Comparison of ENCODE assay signal across 13 cellular contexts in genomic region chrX:71256051-71256450, GRCh38. TPM values are rescaled to one million over a fixed set of nuclear protein-coding genes. Genes with fewer than 3 reads are reported as not detected.
DNase-seq lines count a peak whose midpoint lies in the region; ATAC-seq and TF ChIP-seq lines count a peak whose summit lies in the region.
"Had no signal": no experiment of that assay in that cellular context is flagged by ENCODE, and none has a peak within 500 bp of the region (broad histone marks: within the 10 kb centered on the region; RNA-seq: fewer than 3 reads in every experiment).

No MANE protein-coding gene starts in this region.

- no peaks in the 10 kb centered on the region for H3K9me3 ChIP-seq in breast epithelium
- H3K9me3 ChIP-seq in tibial nerve: no peaks in the 10 kb centered on the region
- H3K9me3 ChIP-seq: heart left ventricle, stomach had no signal

- H3K36me3 Mint-ChIP-seq in MCF 10A (ENCODE audit: insufficient read depth, unreplicated experiment): peaks cover 3% of the 10 kb centered on the region
- H3K36me3 Mint-ChIP-seq in activated CD8-positive, alpha-beta T cell treated with anti-CD3 and anti-CD28 coated beads for 36 hours (ENCODE audit: low read depth): peaks cover under 1% of the 10 kb centered on the region
- no peaks in the 10 kb centered on the region for H3K36me3 Mint-ChIP-seq in glutamatergic neuron (ENCODE audit: unreplicated experiment)

- ATAC-seq in activated CD8-positive, alpha-beta T cell treated with anti-CD3 and anti-CD28 coated beads for 36 hours: no peak

- TF ChIP-seq CTCF in MCF 10A (IDR thresholded peaks at IDR 0.05; ENCODE audit: unreplicated experiment) (no peak), breast epithelium (IDR thresholded peaks at IDR 0.05) (no peak), glutamatergic neuron (IDR thresholded peaks at IDR 0.05; ENCODE audit: partially characterized antibody, unreplicated experiment) (no peak), tibial nerve (IDR thresholded peaks at IDR 0.05) (no peak)
- no peak for TF ChIP-seq CTCF in activated CD8-positive, alpha-beta T cell treated with anti-CD3 and anti-CD28 coated beads for 36 hours (IDR thresholded peaks at IDR 0.05)

- TF ChIP-seq POLR2A in breast epithelium (IDR thresholded peaks at IDR 0.05) (no peak), tibial nerve (IDR thresholded peaks at IDR 0.05) (no peak)

- H3K4me3 ChIP-seq in breast epithelium: no peak overlapping the region
- H3K4me3 ChIP-seq in tibial nerve: no peak overlapping the region

- H3K27ac ChIP-seq in breast epithelium: no peak overlapping the region
- H3K27ac ChIP-seq in tibial nerve: peak overlapping the region in 3 of 4 donors; percentile 81 to 92 (median 91)

- no TSS peak for BruUV-seq in MCF 10A (replicated peaks; lab: Mats Ljungman, UMichigan)

- no peak for TF ChIP-seq EP300 in tibial nerve (IDR thresholded peaks at IDR 0.05)

- DNase-seq in MCF 10A (ENCODE audit: unreplicated experiment): peak; percentile 41
- no peak for DNase-seq in breast epithelium (ENCODE audit: low spot score in 2 of 2)
- DNase-seq in activated CD8-positive, alpha-beta T cell treated with anti-CD3 and anti-CD28 coated beads for 36 hours: no peak
- no peak for DNase-seq in glutamatergic neuron
- DNase-seq in tibial nerve (ENCODE audit: low spot score in 2 of 2): no peak
- DNase-seq in superior temporal gyrus (ENCODE audit: extremely low spot score): no peak
- DNase-seq in activated CD4-positive, alpha-beta T cell treated with anti-CD3 and anti-CD28 coated beads, Interleukin-2, amount 50 U/mL, for 4 hours: no peak
- DNase-seq in stimulated activated naive CD4-positive, alpha-beta T cell treated with Interleukin-2 at 50 U/mL for 16 hours (lab: John Stamatoyannopoulos, UW): no peak
- DNase-seq: activated CD8-positive, alpha-beta memory T cell treated with anti-CD3 and anti-CD28 coated beads, Interleukin-2, amount 50 U/mL, for 48 hours; heart left ventricle; stomach had no signal

- no peaks in the 10 kb centered on the region for H3K9me3 Mint-ChIP-seq in MCF 10A (ENCODE audit: unreplicated experiment)
- no peaks in the 10 kb centered on the region for H3K9me3 Mint-ChIP-seq in activated CD8-positive, alpha-beta T cell treated with anti-CD3 and anti-CD28 coated beads for 36 hours
- peaks cover 7% of the 10 kb centered on the region for H3K9me3 Mint-ChIP-seq in glutamatergic neuron (ENCODE audit: unreplicated experiment)

- CTCF ChIA-PET in MCF 10A (lab: Yijun Ruan, JAX): interaction anchor here (0.9 kb wide), 1 partner anchor 80 kb away, joined by 5 read pairs; no protein-coding TSS in a partner anchor
- CTCF ChIA-PET in activated CD8-positive, alpha-beta T cell treated with anti-CD3 and anti-CD28 coated beads for 36 hours (lab: Charles Lee): no interaction called here

- no peaks in the 10 kb centered on the region for H3K36me3 ChIP-seq in breast epithelium
- H3K36me3 ChIP-seq in tibial nerve: no peaks in the 10 kb centered on the region
- H3K36me3 ChIP-seq: heart left ventricle, stomach had no signal

- H3K27ac Mint-ChIP-seq in MCF 10A (ENCODE audit: low read depth, unreplicated experiment): no peak overlapping the region
- H3K27ac Mint-ChIP-seq in activated CD8-positive, alpha-beta T cell treated with anti-CD3 and anti-CD28 coated beads for 36 hours: peak overlapping the region; percentile 91
- peak overlapping the region; percentile 36 for H3K27ac Mint-ChIP-seq in glutamatergic neuron (ENCODE audit: unreplicated experiment)

- H3K27me3 Mint-ChIP-seq in MCF 10A (ENCODE audit: insufficient read depth, unreplicated experiment): peaks cover 5% of the 10 kb centered on the region
- no peaks in the 10 kb centered on the region for H3K27me3 Mint-ChIP-seq in activated CD8-positive, alpha-beta T cell treated with anti-CD3 and anti-CD28 coated beads for 36 hours
- peaks cover 4% of the 10 kb centered on the region for H3K27me3 Mint-ChIP-seq in glutamatergic neuron (ENCODE audit: unreplicated experiment)

- intact Hi-C loops in MCF 10A (cut with micrococcal nuclease): no loop called here
- intact Hi-C loops in breast epithelium (cut with DNase I; ENCODE audit: low total_unique reads): no loop called here
- intact Hi-C loops in activated CD8-positive, alpha-beta T cell treated with anti-CD3 and anti-CD28 coated beads for 36 hours (cut with micrococcal nuclease): loop anchor here (10.0 kb wide), 2 partner anchors 61 to 151 kb away; partner anchors contain the start of gene CXorf65

- H3K4me1 Mint-ChIP-seq in MCF 10A (ENCODE audit: insufficient read depth, unreplicated experiment) (peaks cover 8% of the 10 kb centered on the region), glutamatergic neuron (ENCODE audit: low read depth, unreplicated experiment) (peaks cover 3% of the 10 kb centered on the region)
- peaks cover 29% of the 10 kb centered on the region for H3K4me1 Mint-ChIP-seq in activated CD8-positive, alpha-beta T cell treated with anti-CD3 and anti-CD28 coated beads for 36 hours (ENCODE audit: low read depth)

- H3K4me3 Mint-ChIP-seq in MCF 10A (ENCODE audit: unreplicated experiment) (no peak overlapping the region), glutamatergic neuron (ENCODE audit: unreplicated experiment) (peak overlapping the region; percentile 87)
- peak overlapping the region; percentile 89 for H3K4me3 Mint-ChIP-seq in activated CD8-positive, alpha-beta T cell treated with anti-CD3 and anti-CD28 coated beads for 36 hours

- POLR2A ChIA-PET in MCF 10A (lab: Yijun Ruan, JAX): interaction anchor here (0.7 to 3.8 kb wide), 2 partner anchors 109 to 276 kb away, joined by 3 to 23 read pairs; partner anchors contain the start of gene TAF1
- POLR2A ChIA-PET in activated CD8-positive, alpha-beta T cell treated with anti-CD3 and anti-CD28 coated beads for 36 hours (lab: Charles Lee): interaction anchor here (0.7 to 1.5 kb wide), 4 partner anchors 27 to 111 kb away, joined by 3 to 4 read pairs (median 3); partner anchors contain the start of gene NONO

- 81% methylated on average over 6 of the region's 6 CpGs for WGBS in tibial nerve, 2 donors

- H3K4me1 ChIP-seq in breast epithelium (no peaks in the 10 kb centered on the region), tibial nerve (peaks cover 0 to 25% (median 8%) of the 10 kb centered on the region in 4 donors)

- H3K27me3 ChIP-seq in breast epithelium (peaks cover 0 to 40% of the 10 kb centered on the region in 2 donors), tibial nerve (no peaks in the 10 kb centered on the region)
- H3K27me3 ChIP-seq: heart left ventricle, stomach had no signal

RNA-seq across cellular contexts. Expression of gene ZMYM3, which starts 2.1 kb away (rescaled TPM):
- total RNA-seq in MCF 10A (2022) (7.9 and 8.4 TPM in 2 replicates), breast epithelium (10 to 100 TPM; 11.5 to 17.6 (median 11.5) TPM), glutamatergic neuron (ENCODE audit: unreplicated experiment) (44.2 TPM), tibial nerve (10 to 100 TPM; 13.2 to 21.0 (median 17.4) TPM)
- 10 to 100 TPM; 25.8 to 27.5 TPM for total RNA-seq in activated CD8-positive, alpha-beta T cell treated with anti-CD3 and anti-CD28 coated beads for 36 hours

RNA-seq across cellular contexts. Expression of gene NONO, which starts 27.4 kb away (rescaled TPM):
- 255 and 292 TPM in 2 replicates for total RNA-seq in MCF 10A (2022)
- 100 to 1,000 TPM; 247 to 260 (median 257) TPM for total RNA-seq in breast epithelium
- total RNA-seq in activated CD8-positive, alpha-beta T cell treated with anti-CD3 and anti-CD28 coated beads for 36 hours: 100 to 1,000 TPM; 461 to 487 TPM
- 696 TPM for total RNA-seq in glutamatergic neuron (ENCODE audit: unreplicated experiment)
- total RNA-seq in tibial nerve: 100 to 1,000 TPM; 180 to 247 (median 218) TPM

RNA-seq across cellular contexts. Expression of gene GJB1, which starts 33.0 kb away (rescaled TPM):
- total RNA-seq in MCF 10A (2022) (not detected in 2 replicates), breast epithelium (1 to 10 TPM in 2 of 3 donors, not detected in 1; 1.8 to 6.9 TPM), glutamatergic neuron (ENCODE audit: unreplicated experiment) (not detected), tibial nerve (10 to 100 TPM in 3 of 4 donors, 1 to 10 TPM in 1; 5.1 to 22.5 (median 16.3) TPM)
- total RNA-seq in activated CD8-positive, alpha-beta T cell treated with anti-CD3 and anti-CD28 coated beads for 36 hours: not detected
- total RNA-seq: cerebellum, heart left ventricle, NCI-H460 had no signal

RNA-seq across cellular contexts. Expression of gene ITGB1BP2, which starts 45.5 kb away (rescaled TPM):
- total RNA-seq in MCF 10A (2022) (1.4 and 2.6 TPM in 2 replicates), breast epithelium (1 to 10 TPM in 2 of 3 donors, not detected in 1; 1.0 to 1.6 TPM), glutamatergic neuron (ENCODE audit: unreplicated experiment) (7.8 TPM), tibial nerve (10 to 100 TPM in 2 of 4 donors, 1 to 10 TPM in 1, under 1 TPM in 1; 0.66 to 20.1 (median 6.2) TPM)
- 1 to 10 TPM; 5.3 to 6.7 TPM for total RNA-seq in activated CD8-positive, alpha-beta T cell treated with anti-CD3 and anti-CD28 coated beads for 36 hours

Comparison
In these comparisons a context has a peak if more than half of its experiments do, and no peak if none do; other contexts are left out.
1. H3K27ac ChIP-seq: peak in tibial nerve (3 of 4); none in breast epithelium (0 of 2).